ENCODE assay signal across 3 cellular contexts in the genomic region with DNA sequence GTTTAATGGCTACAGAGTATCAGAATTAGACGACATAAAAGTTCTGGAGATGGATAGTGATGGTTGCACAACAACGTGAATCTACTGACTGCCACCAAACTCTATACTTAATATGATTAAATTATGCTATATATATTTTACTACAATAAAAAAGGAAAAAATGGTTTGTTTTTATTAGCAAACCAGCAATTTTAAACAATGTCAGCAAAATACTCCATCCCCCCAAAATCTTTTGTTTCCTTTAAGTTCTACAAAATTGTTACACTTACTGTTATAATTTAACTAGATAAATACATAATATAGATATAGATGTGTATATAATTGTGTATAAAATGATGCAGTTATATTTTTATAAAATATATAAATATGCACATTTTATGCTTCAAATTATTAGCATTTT.
TF ChIP-seq lines count a peak whose summit lies in the region.

No MANE protein-coding gene starts in this region.

TF ChIP-seq in HepG2, 621 proteins besides CTCF, POLR2A, EP300 and RAD21:
- TF ChIP-seq DR1 (CRISPR knock-in tag; IDR thresholded peaks at IDR 0.05), result no peak
- TF ChIP-seq MAFF (IDR thresholded peaks at IDR 0.05; ENCODE audit: low read depth, low read length), result peak; percentile 68
- TF ChIP-seq, protein P1, sequence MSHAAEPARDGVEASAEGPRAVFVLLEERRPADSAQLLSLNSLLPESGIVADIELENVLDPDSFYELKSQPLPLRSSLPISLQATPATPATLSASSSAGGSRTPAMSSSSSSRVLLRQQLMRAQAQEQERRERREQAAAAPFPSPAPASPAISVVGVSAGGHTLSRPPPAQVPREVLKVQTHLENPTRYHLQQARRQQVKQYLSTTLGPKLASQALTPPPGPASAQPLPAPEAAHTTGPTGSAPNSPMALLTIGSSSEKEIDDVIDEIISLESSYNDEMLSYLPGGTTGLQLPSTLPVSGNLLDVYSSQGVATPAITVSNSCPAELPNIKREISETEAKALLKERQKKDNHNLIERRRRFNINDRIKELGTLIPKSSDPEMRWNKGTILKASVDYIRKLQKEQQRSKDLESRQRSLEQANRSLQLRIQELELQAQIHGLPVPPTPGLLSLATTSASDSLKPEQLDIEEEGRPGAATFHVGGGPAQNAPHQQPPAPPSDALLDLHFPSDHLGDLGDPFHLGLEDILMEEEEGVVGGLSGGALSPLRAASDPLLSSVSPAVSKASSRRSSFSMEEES (CRISPR knock-in tag; IDR thresholded peaks at IDR 0.05), result no peak
- TF ChIP-seq SRSF1 (optimal IDR thresholded peaks at IDR 0.05; ENCODE audit: low read depth, low read length), result no peak
- TF ChIP-seq HOXA5 (CRISPR knock-in tag; IDR thresholded peaks at IDR 0.05), result no peak
- TF ChIP-seq ZNF567 (CRISPR knock-in tag; IDR thresholded peaks at IDR 0.05; ENCODE audit: borderline replicate concordance), result no peak
- peak; percentile 51 to 74; a peak in 3 of 4 replicates for TF ChIP-seq MAFK (conservative IDR thresholded peaks at IDR 0.05 in 1 of 2, IDR thresholded peaks at IDR 0.05 in 1 of 2; ENCODE audit: low read length in 2 of 2)
- no peak for TF ChIP-seq ZNF414 (CRISPR knock-in tag; IDR thresholded peaks at IDR 0.05)
- TF ChIP-seq NR2F2 (IDR thresholded peaks at IDR 0.05; ENCODE audit: borderline replicate concordance, low read depth), result no peak
- TF ChIP-seq ZBTB46 (CRISPR knock-in tag; IDR thresholded peaks at IDR 0.05; ENCODE audit: borderline replicate concordance), result no peak
- no peak for TF ChIP-seq ZNF124 (CRISPR knock-in tag; IDR thresholded peaks at IDR 0.05)
- TF ChIP-seq MAZ (IDR thresholded peaks at IDR 0.05; ENCODE audit: borderline replicate concordance, low read depth, low read length), result no peak
- TF ChIP-seq MAZ (CRISPR knock-in tag; IDR thresholded peaks at IDR 0.05; ENCODE audit: low read depth), result no peak
- no peak for TF ChIP-seq ZSCAN21 (CRISPR knock-in tag; IDR thresholded peaks at IDR 0.05; ENCODE audit: borderline replicate concordance)

TF ChIP-seq in IMR-90, 13 proteins besides CTCF, POLR2A, EP300 and RAD21:
- TF ChIP-seq MAFK (IDR thresholded peaks at IDR 0.05; ENCODE audit: low read depth, low read length) (peak; percentile 24; the same call in 1 of the 2 replicates), CEBPB (IDR thresholded peaks at IDR 0.05; ENCODE audit: low read depth, low read length) (no peak)

TF ChIP-seq in K562, 482 proteins besides CTCF, POLR2A, EP300 and RAD21:
- TF ChIP-seq ZNF316 (IDR thresholded peaks at IDR 0.05) (peak; percentile 51; the same call in 1 of the 2 replicates), C11orf30 (IDR thresholded peaks at IDR 0.05; ENCODE audit: low read depth) (0 out of 2 replicates have a peak, but pooled peaks have one; percentile 24), TAF15 (IDR thresholded peaks at IDR 0.05; ENCODE audit: low read depth, low read length) (no peak), MAFF (IDR thresholded peaks at IDR 0.05; ENCODE audit: low read length) (peak; percentile 34; the same call in 1 of the 2 replicates), FOXA1 (IDR thresholded peaks at IDR 0.05; ENCODE audit: borderline replicate concordance) (no peak)
